14 cellular contexts compared by ENCODE assay signal in genomic region chr9:114450833-114451706, GRCh38. TPM values are rescaled to one million over a fixed set of nuclear protein-coding genes. Genes with fewer than 3 reads are reported as not detected.
A peak's percentile ranks its signal among the peaks of the same experiment; 100 is the strongest.
DNase-seq lines count a peak whose midpoint lies in the region; ATAC-seq and TF ChIP-seq lines count a peak whose summit lies in the region.
"Had no signal": no experiment of that assay in that cellular context is flagged by ENCODE, and none has a peak within 500 bp of the region (broad histone marks: within the 10 kb centered on the region; RNA-seq: fewer than 3 reads in every experiment).

No MANE protein-coding gene starts in this region.

- POLR2A ChIA-PET in activated CD4-positive, alpha-beta T cell treated with anti-CD3 and anti-CD28 coated beads for 36 hours (lab: Charles Lee) = interaction anchor here (0.6 kb wide), 1 partner anchor 536 kb away, joined by 4 read pairs; no protein-coding TSS in a partner anchor
- POLR2A ChIA-PET in naive thymus-derived CD8-positive, alpha-beta T cell (lab: Charles Lee) = interaction anchor here (1.1 to 1.5 kb wide), 3 partner anchors 137 to 201 kb away, joined by 3 to 5 read pairs (median 4); partner anchors contain the start of gene ATP6V1G1

- H3K27ac ChIP-seq in Peyer's patch = peak overlapping the region in 2 of 4 donors; percentile 4 to 50
- H3K27ac ChIP-seq: A549, ascending aorta had no signal

- CTCF ChIA-PET in activated CD4-positive, alpha-beta T cell treated with anti-CD3 and anti-CD28 coated beads for 36 hours (lab: Charles Lee) = interaction anchor here (0.6 to 2.3 kb wide), 5 partner anchors 14 to 203 kb away, joined by 3 to 10 read pairs (median 5); no protein-coding TSS in a partner anchor

- H3K4me1 ChIP-seq in Peyer's patch = peaks cover 0 to 5% (median 0%) of the 10 kb centered on the region in 4 donors
- H3K4me1 ChIP-seq: ascending aorta had no signal

- TF ChIP-seq CTCF in Peyer's patch (IDR thresholded peaks at IDR 0.05) = no peak

- DNase-seq in activated CD4-positive, alpha-beta T cell treated with anti-CD3 and anti-CD28 coated beads for 36 hours = no peak
- DNase-seq in activated CD4-positive, alpha-beta T cell treated with anti-CD3 and anti-CD28 coated beads for 4 hours = no peak
- DNase-seq in Peyer's patch = peak in 2 of 3 donors; percentile 53 to 63
- DNase-seq in naive thymus-derived CD8-positive, alpha-beta T cell = peak in 5 of 10 donors; percentile 16 to 42 (median 32)
- DNase-seq in MV-4-11 (lab: John Stamatoyannopoulos, UW) = no peak
- no peak for DNase-seq in left colon
- DNase-seq in COLO829 (ENCODE audit: low spot score) = no peak
- DNase-seq: activated CD4-positive, alpha-beta T cell treated with anti-CD3 and anti-CD28 coated beads for 48 hours; NCI-H2107; Right ventricle myocardium superior had no signal

- no peak overlapping the region for H3K4me3 ChIP-seq in Peyer's patch
- H3K4me3 ChIP-seq: A549, ascending aorta had no signal

- H3K36me3 ChIP-seq in Peyer's patch = no peaks in the 10 kb centered on the region
- H3K36me3 ChIP-seq: ascending aorta had no signal

- no peak for TF ChIP-seq POLR2A in Peyer's patch (IDR thresholded peaks at IDR 0.05)

- no peaks in the 10 kb centered on the region for H3K36me3 Mint-ChIP-seq in activated CD4-positive, alpha-beta T cell treated with anti-CD3 and anti-CD28 coated beads for 36 hours (ENCODE audit: low read depth)
- H3K36me3 Mint-ChIP-seq in naive thymus-derived CD8-positive, alpha-beta T cell = peaks cover 0 to 6% (median 0%) of the 10 kb centered on the region in 3 donors
- H3K36me3 Mint-ChIP-seq: type B pancreatic cell had no signal

- no peaks in the 10 kb centered on the region for H3K27me3 Mint-ChIP-seq in activated CD4-positive, alpha-beta T cell treated with anti-CD3 and anti-CD28 coated beads for 36 hours
- H3K27me3 Mint-ChIP-seq in naive thymus-derived CD8-positive, alpha-beta T cell = no peaks in the 10 kb centered on the region
- H3K27me3 Mint-ChIP-seq: type B pancreatic cell had no signal

- peak; percentile 38 for ATAC-seq in activated CD4-positive, alpha-beta T cell treated with anti-CD3 and anti-CD28 coated beads for 36 hours
- ATAC-seq in GM21825 (IDR thresholded peaks at IDR 0.05; ENCODE audit: unreplicated experiment) (peak; percentile 53), left colon (no peak)
- ATAC-seq in naive thymus-derived CD8-positive, alpha-beta T cell = peak; percentile 71 to 90
- ATAC-seq: A549 had no signal

- intact Hi-C loops in activated CD4-positive, alpha-beta T cell treated with anti-CD3 and anti-CD28 coated beads for 36 hours (cut with DNase I, micrococcal nuclease) = no loop called here
- intact Hi-C loops in left colon (cut with DNase I, micrococcal nuclease) = no loop called here

- H3K27ac Mint-ChIP-seq in activated CD4-positive, alpha-beta T cell treated with anti-CD3 and anti-CD28 coated beads for 36 hours = peak overlapping the region; percentile 40
- peak overlapping the region; percentile 35 to 90 (median 80) for H3K27ac Mint-ChIP-seq in naive thymus-derived CD8-positive, alpha-beta T cell
- H3K27ac Mint-ChIP-seq: type B pancreatic cell had no signal

- H3K9me3 ChIP-seq in Peyer's patch = no peaks in the 10 kb centered on the region
- H3K9me3 ChIP-seq: A549, ascending aorta had no signal

- H3K4me1 Mint-ChIP-seq in activated CD4-positive, alpha-beta T cell treated with anti-CD3 and anti-CD28 coated beads for 36 hours = peaks cover 24% of the 10 kb centered on the region
- H3K4me1 Mint-ChIP-seq in naive thymus-derived CD8-positive, alpha-beta T cell = peaks cover 15 to 37% (median 25%) of the 10 kb centered on the region in 4 donors

- no peaks in the 10 kb centered on the region for H3K27me3 ChIP-seq in Peyer's patch
- H3K27me3 ChIP-seq: ascending aorta had no signal

- H3K4me3 Mint-ChIP-seq in activated CD4-positive, alpha-beta T cell treated with anti-CD3 and anti-CD28 coated beads for 36 hours = no peak overlapping the region
- H3K4me3 Mint-ChIP-seq in naive thymus-derived CD8-positive, alpha-beta T cell = peak overlapping the region in 6 of 10 donors; percentile 17 to 50 (median 44)
- H3K4me3 Mint-ChIP-seq: type B pancreatic cell had no signal

- peaks cover 4% of the 10 kb centered on the region for H3K9me3 Mint-ChIP-seq in activated CD4-positive, alpha-beta T cell treated with anti-CD3 and anti-CD28 coated beads for 36 hours (ENCODE audit: low read depth)
- peaks cover 0 to 16% (median 2%) of the 10 kb centered on the region in 9 donors for H3K9me3 Mint-ChIP-seq in naive thymus-derived CD8-positive, alpha-beta T cell

RNA-seq across cellular contexts. Expression of gene WHRN, which starts 54.2 kb away (rescaled TPM):
- total RNA-seq in activated CD4-positive, alpha-beta T cell treated with anti-CD3 and anti-CD28 coated beads for 36 hours = 1 to 10 TPM; 1.9 to 2.0 TPM
- 10 to 100 TPM; 10.7 to 35.5 (median 15.3) TPM for total RNA-seq in Peyer's patch
- 1 to 10 TPM; 3.3 to 4.2 TPM for total RNA-seq in naive thymus-derived CD8-positive, alpha-beta T cell
- under 1 TPM; 0.17 to 0.56 (median 0.43) TPM for polyA plus RNA-seq in naive thymus-derived CD8-positive, alpha-beta T cell
- total RNA-seq in left colon = 1 to 10 TPM; 6.1 to 7.0 TPM

Comparison
In these comparisons a context has a peak if more than half of its experiments do, and no peak if none do; other contexts are left out.
1. DNase-seq: peak in Peyer's patch (2 of 3); none in activated CD4-positive, alpha-beta T cell treated with anti-CD3 and anti-CD28 coated beads for 36 hours (single experiment), activated CD4-positive, alpha-beta T cell treated with anti-CD3 and anti-CD28 coated beads for 4 hours (0 of 2), MV-4-11 (single experiment), left colon (0 of 2) and COLO829 (single experiment).